ENCODE assay signal across 14 cellular contexts in the genomic region with DNA sequence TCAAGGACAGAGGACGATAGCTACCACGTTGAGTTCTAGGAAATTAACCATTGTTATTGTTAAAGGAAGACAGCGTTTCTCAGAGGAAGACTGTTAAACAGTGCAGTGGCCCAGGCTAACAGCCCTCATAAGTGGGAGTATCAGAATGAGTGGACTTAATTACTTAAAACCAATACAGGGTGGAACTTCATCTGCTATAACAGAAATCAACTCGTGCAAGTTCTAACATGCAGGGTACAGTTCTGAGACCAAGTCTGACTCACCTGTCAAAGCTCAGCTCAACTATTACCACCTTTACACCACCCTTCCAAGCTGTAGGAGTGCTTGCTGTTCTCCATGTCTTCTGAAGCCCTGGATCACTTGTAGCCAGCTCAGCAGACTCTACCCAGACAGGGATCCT. TPM values are rescaled to one million over a fixed set of nuclear protein-coding genes. Genes with fewer than 3 reads are reported as not detected.
DNase-seq lines count a peak whose midpoint lies in the region; ATAC-seq and TF ChIP-seq lines count a peak whose summit lies in the region.
"Had no signal": no experiment of that assay in that cellular context is flagged by ENCODE, and none has a peak within 500 bp of the region (broad histone marks: within the 10 kb centered on the region; RNA-seq: fewer than 3 reads in every experiment).

No MANE protein-coding gene starts in this region.

- POLR2A ChIA-PET in MCF 10A (lab: Yijun Ruan, JAX), result interaction anchor here (0.8 to 1.3 kb wide), 3 partner anchors 68 to 247 kb away, joined by 3 read pairs; a partner anchor contains a TSS

- no peak for TF ChIP-seq POLR2A in breast epithelium (IDR thresholded peaks at IDR 0.05)

- CTCF ChIA-PET in MCF 10A (lab: Yijun Ruan, JAX), result interaction anchor here (0.6 to 1.2 kb wide), 2 partner anchors 275 to 1599 kb away, joined by 3 to 5 read pairs; no protein-coding TSS in a partner anchor

- H3K4me1 Mint-ChIP-seq in MCF 10A (ENCODE audit: insufficient read depth, unreplicated experiment), result peaks cover 14% of the 10 kb centered on the region

- peak; percentile 26 for ATAC-seq in HG02571 (IDR thresholded peaks at IDR 0.05; ENCODE audit: unreplicated experiment)

- no peaks in the 10 kb centered on the region for H3K4me1 ChIP-seq in breast epithelium

- H3K9me3 ChIP-seq in breast epithelium, result no peaks in the 10 kb centered on the region

- H3K27me3 ChIP-seq in breast epithelium, result no peaks in the 10 kb centered on the region

- no peak overlapping the region for H3K4me3 Mint-ChIP-seq in MCF 10A (ENCODE audit: unreplicated experiment)

- H3K36me3 ChIP-seq in breast epithelium, result no peaks in the 10 kb centered on the region

- no peaks in the 10 kb centered on the region for H3K36me3 Mint-ChIP-seq in MCF 10A (ENCODE audit: insufficient read depth, unreplicated experiment)

- in situ Hi-C loops in KBM-7 (cut with MboI; ENCODE audit: low pct_unique_long_range_greater_than_20kb, low sequenced_read_pairs), result no loop called here

- H3K27ac Mint-ChIP-seq in MCF 10A (ENCODE audit: low read depth, unreplicated experiment), result no peak overlapping the region

- no peaks in the 10 kb centered on the region for H3K27me3 Mint-ChIP-seq in MCF 10A (ENCODE audit: insufficient read depth, unreplicated experiment)

- BruUV-seq in MCF 10A (replicated peaks; lab: Mats Ljungman, UMichigan), result no TSS peak

- no peaks in the 10 kb centered on the region for H3K9me3 Mint-ChIP-seq in MCF 10A (ENCODE audit: unreplicated experiment)

- no peak overlapping the region for H3K27ac ChIP-seq in breast epithelium

- no peak overlapping the region for H3K4me3 ChIP-seq in breast epithelium

- intact Hi-C loops in MCF 10A (cut with micrococcal nuclease) (no loop called here), breast epithelium (cut with DNase I; ENCODE audit: low total_unique reads) (no loop called here)

- TF ChIP-seq CTCF in MCF 10A (IDR thresholded peaks at IDR 0.05; ENCODE audit: unreplicated experiment) (no peak), breast epithelium (IDR thresholded peaks at IDR 0.05) (no peak), GM10266 (IDR thresholded peaks at IDR 0.05; ENCODE audit: control insufficient read depth, insufficient read depth, low read depth, missing control alignments) (no peak)

- DNase-seq in MCF 10A (ENCODE audit: unreplicated experiment), result peak; percentile 70
- DNase-seq in breast epithelium (ENCODE audit: low spot score in 2 of 2), result no peak
- peak; percentile 51 for DNase-seq in KBM-7
- DNase-seq in GM10266 (ENCODE audit: extremely low spot score), result no peak
- no peak for DNase-seq in HUDEP-2 (lab: John Stamatoyannopoulos, UW; ENCODE audit: unreplicated experiment in 76 of 76)
- DNase-seq in SKM-1 (lab: John Stamatoyannopoulos, UW; ENCODE audit: unreplicated experiment), result no peak
- DNase-seq in NOMO-1 treated with dmso at 0.1 percent for 144 hours (lab: John Stamatoyannopoulos, UW; ENCODE audit: unreplicated experiment), result no peak
- DNase-seq: activated effector memory CD4-positive, alpha-beta T cell treated with Interleukin-2 at 50 U/mL for 16 hours; EL; glutamatergic neuron; NCI-H2081 treated with DMSO at 0.1 percent for 48 hours had no signal

RNA-seq across cellular contexts. Expression of a gene that starts 26.4 kb away (rescaled TPM):
- total RNA-seq in MCF 10A (2022) (not detected in 2 replicates), breast epithelium (10 to 100 TPM in 1 of 3 donors, 1 to 10 TPM in 2; 7.3 to 12.6 (median 7.5) TPM)
- total RNA-seq: lung microvascular endothelial cell had no signal

RNA-seq across cellular contexts. Expression of a gene that starts 59.5 kb away (rescaled TPM):
- total RNA-seq in MCF 10A (2022) (0.23 TPM in 1 of 2 replicates, not detected in the other), breast epithelium (1 to 10 TPM in 2 of 3 donors, not detected in 1; 3.3 to 5.9 TPM)
- total RNA-seq: cerebellum, lung microvascular endothelial cell had no signal

Comparison
In these comparisons a context has a peak if more than half of its experiments do, and no peak if none do; other contexts are left out.
1. DNase-seq: peak in MCF 10A (single experiment) and KBM-7 (single experiment); none in breast epithelium (0 of 2), GM10266 (single experiment), HUDEP-2 (0 of 76), SKM-1 (single experiment) and NOMO-1 treated with dmso at 0.1 percent for 144 hours (single experiment).